Comparison of ENCODE assay signal across 10 cellular contexts in the genomic region with DNA sequence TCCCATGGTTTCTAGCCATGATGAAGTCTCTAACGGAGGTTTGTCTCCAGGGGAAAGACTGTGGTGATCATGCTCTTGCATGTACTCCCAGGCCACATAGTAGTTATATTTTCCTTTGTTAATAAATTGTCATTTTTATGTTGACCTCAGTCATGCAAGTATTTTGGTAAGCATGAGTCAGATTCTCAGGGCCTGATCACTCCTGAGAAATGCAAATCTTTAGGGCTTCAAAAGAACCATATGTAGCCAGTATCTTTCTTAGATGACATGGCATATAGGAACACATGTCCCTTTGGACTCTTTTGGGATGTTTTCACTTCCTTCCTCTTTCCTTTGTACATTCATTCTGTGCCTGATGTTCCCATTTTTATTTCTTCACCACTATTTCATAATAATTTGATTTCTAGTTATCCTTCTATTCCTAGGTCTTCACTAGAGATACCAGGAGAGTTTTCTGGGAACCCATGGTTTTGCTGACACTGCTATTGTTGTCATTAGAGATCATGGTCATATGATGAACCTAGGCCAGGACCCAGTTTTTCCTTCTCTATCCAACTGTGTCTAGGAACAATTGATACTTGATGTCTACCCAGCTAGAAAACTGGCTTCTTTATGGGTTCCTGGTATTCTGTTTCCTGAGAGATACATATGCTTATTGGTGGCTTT.
DNase-seq lines count a peak whose midpoint lies in the region; ATAC-seq and TF ChIP-seq lines count a peak whose summit lies in the region.
"Had no signal": no experiment of that assay in that cellular context is flagged by ENCODE, and none has a peak within 500 bp of the region (broad histone marks: within the 10 kb centered on the region; RNA-seq: fewer than 3 reads in every experiment).

No MANE protein-coding gene starts in this region.

- intact Hi-C loops in PC-3 (cut with micrococcal nuclease): no loop called here
- intact Hi-C loops in mucosa of descending colon (cut with DNase I, micrococcal nuclease): no loop called here
- intact Hi-C loops in Caco-2 (cut with micrococcal nuclease; ENCODE audit: unreplicated experiment): no loop called here

- no peaks in the 10 kb centered on the region for H3K79me2 ChIP-seq in PC-3 (ENCODE audit: low read length)

- H3K27me3 ChIP-seq in PC-3 (ENCODE audit: low read length) (no peaks in the 10 kb centered on the region), skeletal muscle satellite cell (ENCODE audit: control insufficient read depth, insufficient read depth, low read length) (no peaks in the 10 kb centered on the region), Caco-2 (replicated peaks; ENCODE audit: control insufficient read depth, insufficient read depth, low read length) (no peaks in the 10 kb centered on the region)
- H3K27me3 ChIP-seq: vagina had no signal

- H3K27me3 Mint-ChIP-seq in Caco-2 (ENCODE audit: insufficient read depth, unreplicated experiment): no peaks in the 10 kb centered on the region

- no peaks in the 10 kb centered on the region for H3K9me3 Mint-ChIP-seq in Caco-2 (ENCODE audit: unreplicated experiment)
- H3K9me3 Mint-ChIP-seq: activated T-cell treated with anti-CD3 and anti-CD28 coated beads, Interleukin-2, amount 50 U/mL, for 72 hours had no signal

- H3K4me3 ChIP-seq in PC-3 (ENCODE audit: low read length) (no peak overlapping the region), skeletal muscle satellite cell (ENCODE audit: low read length) (peak overlapping the region; percentile 13), mucosa of descending colon (no peak overlapping the region), Caco-2 (ENCODE audit: low read depth, low read length) (no peak overlapping the region)
- H3K4me3 ChIP-seq: vagina had no signal

- H3K9ac ChIP-seq in PC-3 (ENCODE audit: low read length) (no peak overlapping the region), skeletal muscle satellite cell (ENCODE audit: low read depth, low read length) (peak overlapping the region; percentile 74)

- CTCF ChIA-PET in PC-3 (lab: Charles Lee) (no interaction called here), Caco-2 (lab: Charles Lee) (no interaction called here)

- no TSS peak for BruUV-seq in PC-3 (replicated peaks; lab: Mats Ljungman, UMichigan)
- BruUV-seq in Caco-2 (replicated peaks; lab: Mats Ljungman, UMichigan): no TSS peak

- H3K27ac ChIP-seq in PC-3 (ENCODE audit: low read length): peak overlapping the region; percentile 48
- H3K27ac ChIP-seq: vagina had no signal

- no peaks in the 10 kb centered on the region for H3K4me1 Mint-ChIP-seq in Caco-2 (ENCODE audit: low read depth, unreplicated experiment)

- no peak overlapping the region for H2AFZ ChIP-seq in PC-3 (ENCODE audit: low read length)

- H3K9me2 ChIP-seq in PC-3 (replicated peaks; ENCODE audit: low read length): no peaks in the 10 kb centered on the region

- no peak overlapping the region for H3K27ac Mint-ChIP-seq in Caco-2 (ENCODE audit: unreplicated experiment)
- H3K27ac Mint-ChIP-seq: activated T-cell treated with anti-CD3 and anti-CD28 coated beads, Interleukin-2, amount 50 U/mL, for 72 hours had no signal

- POLR2A ChIA-PET in PC-3 (lab: Charles Lee; ENCODE audit: unreplicated experiment) (no interaction called here), Caco-2 (lab: Charles Lee) (no interaction called here)

- H3K36me3 ChIP-seq in PC-3 (ENCODE audit: low read depth, low read length) (no peaks in the 10 kb centered on the region), skeletal muscle satellite cell (ENCODE audit: insufficient read depth, low read length) (no peaks in the 10 kb centered on the region), mucosa of descending colon (ENCODE audit: low read depth) (no peaks in the 10 kb centered on the region), Caco-2 (ENCODE audit: control insufficient read depth, insufficient read depth, low read length) (no peaks in the 10 kb centered on the region)
- H3K36me3 ChIP-seq: vagina had no signal

- TF ChIP-seq CTCF in PC-3 (conservative IDR thresholded peaks at IDR 0.05; ENCODE audit: low read depth, low read length) (no peak), mucosa of descending colon (IDR thresholded peaks at IDR 0.05) (no peak), Caco-2 (IDR thresholded peaks at IDR 0.05; ENCODE audit: insufficient read depth in 1 of 2, low read depth in 1 of 2, low read length in 1 of 2, severe bottlenecking in 1 of 2, unreplicated experiment in 1 of 2) (no peak)

- no peaks in the 10 kb centered on the region for H3K9me3 ChIP-seq in PC-3 (ENCODE audit: low read length)
- H3K9me3 ChIP-seq in skeletal muscle satellite cell (replicated peaks; ENCODE audit: low read length): no peaks in the 10 kb centered on the region
- no peaks in the 10 kb centered on the region for H3K9me3 ChIP-seq in mucosa of descending colon
- H3K9me3 ChIP-seq in Caco-2: no peaks in the 10 kb centered on the region
- H3K9me3 ChIP-seq: vagina had no signal

- no peaks in the 10 kb centered on the region for H4K20me1 ChIP-seq in PC-3 (ENCODE audit: low read length)

- no peak overlapping the region for H3K4me2 ChIP-seq in PC-3 (ENCODE audit: low read length)
- peak overlapping the region; percentile 5 for H3K4me2 ChIP-seq in skeletal muscle satellite cell (ENCODE audit: low read length)

- H3K4me3 Mint-ChIP-seq in Caco-2 (ENCODE audit: unreplicated experiment): no peak overlapping the region
- H3K4me3 Mint-ChIP-seq: activated T-cell treated with anti-CD3 and anti-CD28 coated beads, Interleukin-2, amount 50 U/mL, for 72 hours had no signal

- DNase-seq in PC-3 (peak; percentile 61), mucosa of descending colon (no peak), Caco-2 (no peak), SHP77 (lab: John Stamatoyannopoulos, UW) (no peak)
- DNase-seq: activated T-cell treated with anti-CD3 and anti-CD28 coated beads, Interleukin-2, amount 50 U/mL, for 72 hours; NCI-H526 treated with DMSO at 0.1 percent for 48 hours had no signal

- no peaks in the 10 kb centered on the region for H3F3A ChIP-seq in PC-3 (ENCODE audit: low read length, unreplicated experiment)

- peak; percentile 83 for ATAC-seq in GM19023 (IDR thresholded peaks at IDR 0.05; ENCODE audit: unreplicated experiment)
- peak; percentile 86 for ATAC-seq in HG02798 (IDR thresholded peaks at IDR 0.05; ENCODE audit: poor library complexity, unreplicated experiment)
- peak; percentile 75 for ATAC-seq in PC-3
- ATAC-seq in mucosa of descending colon: no peak

- H3K4me1 ChIP-seq in PC-3 (ENCODE audit: insufficient read depth, low read length): peaks cover 15% of the 10 kb centered on the region
- peaks cover 49% of the 10 kb centered on the region for H3K4me1 ChIP-seq in skeletal muscle satellite cell (ENCODE audit: control insufficient read depth, insufficient read depth, low read length)
- H3K4me1 ChIP-seq in mucosa of descending colon (ENCODE audit: low read depth): no peaks in the 10 kb centered on the region
- H3K4me1 ChIP-seq in Caco-2: no peaks in the 10 kb centered on the region
- H3K4me1 ChIP-seq: vagina had no signal

- no peaks in the 10 kb centered on the region for H3K36me3 Mint-ChIP-seq in Caco-2 (ENCODE audit: insufficient read depth, unreplicated experiment)
